29 cellular contexts compared by ENCODE assay signal in genomic region chr22:43277091-43277490, GRCh38.
"Had no signal": no experiment of that assay in that cellular context is flagged by ENCODE, and none has a peak within 500 bp of the region (broad histone marks: within the 10 kb centered on the region; RNA-seq: fewer than 3 reads in every experiment).

No MANE protein-coding gene starts in this region.

- H3K4me1 Mint-ChIP-seq: activated CD4-positive, alpha-beta T cell treated with anti-CD3 and anti-CD28 coated beads for 36 hours; activated naive CD8-positive, alpha-beta T cell treated with anti-CD3 and anti-CD28 coated beads for 36 hours had no signal

- H3K9me3 Mint-ChIP-seq: activated CD4-positive, alpha-beta memory T cell treated with anti-CD3 and anti-CD28 coated beads for 36 hours; activated CD4-positive, alpha-beta T cell treated with anti-CD3 and anti-CD28 coated beads, Interleukin-2, amount 10 ng/mL, durations not matched to agents 7 days and 5 days; activated naive CD8-positive, alpha-beta T cell treated with anti-CD3 and anti-CD28 coated beads for 36 hours; activated T-cell treated with anti-CD3 and anti-CD28 coated beads, Interleukin-2, amount 50 U/mL, for 72 hours; activated T-helper 17 cell treated with anti-CD3 and anti-CD28 coated beads, Interleukin-2, amount 50 U/mL, for 72 hours; central memory CD8-positive, alpha-beta T cell; T-helper 1 cell treated with Interleukin-12 subunit alpha and Interleukin-12 subunit beta and Interleukin-4 antibody, amounts not matched to agents 30 μg/mL and 1 μg/mL, for 36 hours; T-helper 2 cell treated with Interferon-gamma antibody and Interleukin-4, amounts not matched to agents 5 μg/mL and 100 μg/mL, for 36 hours had no signal

- DNase-seq: activated CD4-positive, alpha-beta memory T cell treated with anti-CD3 and anti-CD28 coated beads for 36 hours; activated CD4-positive, alpha-beta T cell treated with anti-CD3 and anti-CD28 coated beads for 36 hours; activated CD4-positive, alpha-beta T cell treated with anti-CD3 and anti-CD28 coated beads, Interleukin-2, amount 10 ng/mL, durations not matched to agents 7 days and 5 days; activated effector memory CD4-positive, alpha-beta T cell treated with anti-CD3 and anti-CD28 coated beads, Interleukin-2, amount 50 U/mL, for 16 hours; activated naive CD4-positive, alpha-beta T cell; activated naive CD4-positive, alpha-beta T cell treated with anti-CD3 and anti-CD28 coated beads, Interleukin-2, amount 50 U/mL, for 16 hours; activated naive CD8-positive, alpha-beta T cell treated with anti-CD3 and anti-CD28 coated beads for 36 hours; activated T-cell treated with anti-CD3 and anti-CD28 coated beads, Interleukin-2, amount 50 U/mL, for 1 hour; activated T-cell treated with anti-CD3 and anti-CD28 coated beads, Interleukin-2, amount 50 U/mL, for 72 hours; amniotic stem cell; aorta; NCI-H1105 treated with DMSO at 0.1 percent for 48 hours; NCI-H1436 treated with DMSO at 0.1 percent for 48 hours; NCI-H1694 treated with DMSO at 0.1 percent for 48 hours; NCI-H2029; NCI-H510A; NCI-H526; NCI-H748 treated with DMSO at 0.1 percent for 48 hours; NK-92 treated with Interleukin-12 subunit alpha and Interleukin-12 subunit beta, amount 100 ng/mL, for 24 hours; PC-3; Peyer's patch; Right ventricle myocardium superior had no signal

- H3K36me3 ChIP-seq: cardiac muscle cell, Peyer's patch had no signal

- H3K4me3 ChIP-seq: cardiac muscle cell, K562, Peyer's patch, SK-N-MC had no signal

- H3K9me3 ChIP-seq: Peyer's patch had no signal

- H3K27me3 ChIP-seq: Peyer's patch had no signal

- ATAC-seq: activated CD4-positive, alpha-beta T cell treated with anti-CD3 and anti-CD28 coated beads for 36 hours; activated T-cell treated with anti-CD3 and anti-CD28 coated beads, Interleukin-2, amount 50 U/mL, for 72 hours; activated T-helper 17 cell treated with anti-CD3 and anti-CD28 coated beads, Interleukin-2, amount 50 U/mL, for 72 hours; K562; PC-3 had no signal

- H3K27ac Mint-ChIP-seq: activated CD4-positive, alpha-beta memory T cell treated with anti-CD3 and anti-CD28 coated beads for 36 hours; activated CD4-positive, alpha-beta T cell treated with anti-CD3 and anti-CD28 coated beads for 36 hours; activated naive CD8-positive, alpha-beta T cell treated with anti-CD3 and anti-CD28 coated beads for 36 hours; activated T-cell treated with anti-CD3 and anti-CD28 coated beads, Interleukin-2, amount 50 U/mL, for 72 hours; activated T-helper 17 cell treated with anti-CD3 and anti-CD28 coated beads, Interleukin-2, amount 50 U/mL, for 72 hours; T-helper 1 cell treated with Interleukin-12 subunit alpha and Interleukin-12 subunit beta and Interleukin-4 antibody, amounts not matched to agents 30 μg/mL and 1 μg/mL, for 36 hours; T-helper 2 cell treated with Interferon-gamma antibody and Interleukin-4, amounts not matched to agents 5 μg/mL and 100 μg/mL, for 36 hours had no signal

- H3K36me3 Mint-ChIP-seq: activated CD4-positive, alpha-beta memory T cell treated with anti-CD3 and anti-CD28 coated beads for 36 hours; activated naive CD8-positive, alpha-beta T cell treated with anti-CD3 and anti-CD28 coated beads for 36 hours had no signal

- H3K27me3 Mint-ChIP-seq: activated CD4-positive, alpha-beta T cell treated with anti-CD3 and anti-CD28 coated beads for 36 hours; activated CD4-positive, alpha-beta T cell treated with anti-CD3 and anti-CD28 coated beads, Interleukin-2, amount 10 ng/mL, durations not matched to agents 7 days and 5 days; central memory CD8-positive, alpha-beta T cell had no signal

- H3K4me3 Mint-ChIP-seq: activated CD4-positive, alpha-beta memory T cell treated with anti-CD3 and anti-CD28 coated beads for 36 hours; activated CD4-positive, alpha-beta T cell treated with anti-CD3 and anti-CD28 coated beads for 36 hours; activated CD4-positive, alpha-beta T cell treated with anti-CD3 and anti-CD28 coated beads, Interleukin-2, amount 10 ng/mL, durations not matched to agents 7 days and 5 days; activated naive CD8-positive, alpha-beta T cell treated with anti-CD3 and anti-CD28 coated beads for 36 hours; activated T-cell treated with anti-CD3 and anti-CD28 coated beads, Interleukin-2, amount 50 U/mL, for 72 hours; activated T-helper 17 cell treated with anti-CD3 and anti-CD28 coated beads, Interleukin-2, amount 50 U/mL, for 72 hours; central memory CD8-positive, alpha-beta T cell; T-helper 1 cell treated with Interleukin-12 subunit alpha and Interleukin-12 subunit beta and Interleukin-4 antibody, amounts not matched to agents 30 μg/mL and 1 μg/mL, for 36 hours; T-helper 2 cell treated with Interferon-gamma antibody and Interleukin-4, amounts not matched to agents 5 μg/mL and 100 μg/mL, for 36 hours had no signal

- H3K27ac ChIP-seq: cardiac muscle cell, Peyer's patch, SK-N-MC had no signal
